In the genomic region with DNA sequence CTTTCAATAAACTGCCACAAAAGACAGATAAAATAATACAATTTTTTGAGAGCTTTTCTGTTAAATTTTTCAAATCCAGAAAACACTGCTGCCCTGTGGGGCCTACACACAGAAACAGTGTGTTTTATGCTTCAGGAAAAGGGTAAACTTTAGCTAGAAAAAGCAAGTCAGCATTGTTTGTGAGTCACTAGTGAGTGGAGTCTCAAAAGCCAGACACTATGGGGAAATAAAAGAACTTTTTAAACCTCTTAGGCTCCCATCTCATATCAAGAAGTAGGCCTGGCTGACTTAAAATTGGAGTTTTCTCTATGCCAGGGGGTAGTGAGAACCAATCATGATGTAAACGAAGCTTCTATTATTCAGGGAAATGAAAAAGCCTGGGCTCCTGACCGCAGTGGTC, we compare ENCODE assay signal across 1 cellular context.
TF ChIP-seq lines count a peak whose summit lies in the region.

No MANE protein-coding gene starts in this region.

TF ChIP-seq in K562, 482 proteins besides CTCF, POLR2A, EP300 and RAD21 (continued from another document):
- TF ChIP-seq, protein P1, sequence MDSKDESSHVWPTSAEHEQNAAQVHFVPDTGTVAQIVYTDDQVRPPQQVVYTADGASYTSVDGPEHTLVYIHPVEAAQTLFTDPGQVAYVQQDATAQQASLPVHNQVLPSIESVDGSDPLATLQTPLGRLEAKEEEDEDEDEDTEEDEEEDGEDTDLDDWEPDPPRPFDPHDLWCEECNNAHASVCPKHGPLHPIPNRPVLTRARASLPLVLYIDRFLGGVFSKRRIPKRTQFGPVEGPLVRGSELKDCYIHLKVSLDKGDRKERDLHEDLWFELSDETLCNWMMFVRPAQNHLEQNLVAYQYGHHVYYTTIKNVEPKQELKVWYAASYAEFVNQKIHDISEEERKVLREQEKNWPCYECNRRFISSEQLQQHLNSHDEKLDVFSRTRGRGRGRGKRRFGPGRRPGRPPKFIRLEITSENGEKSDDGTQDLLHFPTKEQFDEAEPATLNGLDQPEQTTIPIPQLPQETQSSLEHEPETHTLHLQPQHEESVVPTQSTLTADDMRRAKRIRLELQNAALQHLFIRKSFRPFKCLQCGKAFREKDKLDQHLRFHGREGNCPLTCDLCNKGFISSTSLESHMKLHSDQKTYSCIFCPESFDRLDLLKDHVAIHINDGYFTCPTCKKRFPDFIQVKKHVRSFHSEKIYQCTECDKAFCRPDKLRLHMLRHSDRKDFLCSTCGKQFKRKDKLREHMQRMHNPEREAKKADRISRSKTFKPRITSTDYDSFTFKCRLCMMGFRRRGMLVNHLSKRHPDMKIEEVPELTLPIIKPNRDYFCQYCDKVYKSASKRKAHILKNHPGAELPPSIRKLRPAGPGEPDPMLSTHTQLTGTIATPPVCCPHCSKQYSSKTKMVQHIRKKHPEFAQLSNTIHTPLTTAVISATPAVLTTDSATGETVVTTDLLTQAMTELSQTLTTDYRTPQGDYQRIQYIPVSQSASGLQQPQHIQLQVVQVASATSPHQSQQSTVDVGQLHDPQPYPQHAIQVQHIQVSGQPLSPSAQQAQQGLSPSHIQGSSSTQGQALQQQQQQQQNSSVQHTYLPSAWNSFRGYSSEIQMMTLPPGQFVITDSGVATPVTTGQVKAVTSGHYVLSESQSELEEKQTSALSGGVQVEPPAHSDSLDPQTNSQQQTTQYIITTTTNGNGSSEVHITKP (IDR thresholded peaks at IDR 0.05; ENCODE audit: partially characterized antibody): no peak
